In the genomic region with DNA sequence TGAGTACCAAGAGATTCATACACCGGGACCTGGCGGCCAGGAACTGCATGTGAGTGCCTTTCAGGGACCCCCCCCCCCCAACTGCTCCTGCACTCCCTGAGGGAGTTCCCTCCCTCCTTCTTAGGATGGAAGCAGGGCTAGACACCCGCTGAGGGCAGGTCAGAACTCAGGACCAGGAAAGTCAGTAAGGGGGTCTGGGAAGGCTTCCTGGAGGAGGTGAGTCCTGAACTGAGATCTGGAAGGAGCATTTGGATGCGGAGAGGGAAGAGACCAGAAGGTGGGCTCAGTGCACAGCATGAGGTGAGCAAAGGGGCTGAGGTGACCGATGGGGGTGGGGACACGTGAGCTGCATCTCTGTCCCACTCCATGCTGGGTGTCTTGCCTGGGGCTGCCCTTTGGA, we compare ENCODE assay signal across 9 cellular contexts.
"Had no signal": no experiment of that assay in that cellular context is flagged by ENCODE, and none has a peak within 500 bp of the region (broad histone marks: within the 10 kb centered on the region; RNA-seq: fewer than 3 reads in every experiment).

No MANE protein-coding gene starts in this region.

- DNase-seq: GM23248, GOT3, H7, KBM-7 had no signal

- H2AFZ ChIP-seq: GM23248 had no signal

- H3K9ac ChIP-seq: GM23248, KMS-11 had no signal

- H3K27ac ChIP-seq: GM23248, HL-60, KMS-11 had no signal

- H3K4me2 ChIP-seq: KMS-11 had no signal

- H3K4me1 ChIP-seq: HAP-1 had no signal

- H3K36me3 ChIP-seq: HAP-1 had no signal

- FAIRE-seq: HepG2 had no signal

- H3K4me3 ChIP-seq: GM23248, HAP-1 had no signal

- ATAC-seq: HCT116, HepG2 had no signal
